In the genomic region with DNA sequence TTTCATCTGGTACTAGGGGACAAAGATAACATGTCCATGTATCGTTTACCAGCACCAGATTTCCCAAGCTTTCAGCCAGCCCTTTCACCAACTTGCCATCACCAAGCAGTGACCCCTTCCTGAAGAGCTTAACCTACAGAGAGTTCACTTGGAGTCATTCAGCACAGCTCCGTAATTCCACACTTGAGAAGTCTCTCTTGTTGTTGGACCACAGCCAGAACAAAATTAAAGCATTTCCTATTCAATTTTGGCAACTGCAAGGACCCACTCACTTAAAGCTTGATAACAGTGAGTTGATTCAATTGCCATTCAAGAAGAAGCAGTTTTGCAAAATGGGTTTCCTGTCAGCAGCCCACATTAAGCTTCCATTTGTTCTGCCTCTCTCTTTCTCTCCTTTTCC, we compare ENCODE assay signal across 23 cellular contexts.
DNase-seq lines count a peak whose midpoint lies in the region; ATAC-seq and TF ChIP-seq lines count a peak whose summit lies in the region.
"Had no signal": no experiment of that assay in that cellular context is flagged by ENCODE, and none has a peak within 500 bp of the region (broad histone marks: within the 10 kb centered on the region; RNA-seq: fewer than 3 reads in every experiment).

No MANE protein-coding gene starts in this region.

- H3K9me3 ChIP-seq in mucosa of descending colon: no peaks in the 10 kb centered on the region
- H3K9me3 ChIP-seq: suprapubic skin, vagina had no signal

- H3K4me3 ChIP-seq in fibroblast of pulmonary artery (replicated peaks; ENCODE audit: low read depth, low read length): no peak overlapping the region
- H3K4me3 ChIP-seq in mucosa of descending colon: no peak overlapping the region
- H3K4me3 ChIP-seq: GM12878, GM23248, skin epidermis, suprapubic skin, vagina had no signal

- H3K4me1 ChIP-seq in mucosa of descending colon (ENCODE audit: low read depth): no peaks in the 10 kb centered on the region
- H3K4me1 ChIP-seq: suprapubic skin, vagina had no signal

- H3K36me3 ChIP-seq in mucosa of descending colon (ENCODE audit: low read depth): no peaks in the 10 kb centered on the region
- H3K36me3 ChIP-seq: suprapubic skin, vagina had no signal

- no peak for TF ChIP-seq CTCF in fibroblast of pulmonary artery (IDR thresholded peaks at IDR 0.05; ENCODE audit: low read length, missing control alignments)
- TF ChIP-seq CTCF in mucosa of descending colon (IDR thresholded peaks at IDR 0.05): no peak

- ATAC-seq in mucosa of descending colon (no peak), HG03039 (IDR thresholded peaks at IDR 0.05; ENCODE audit: unreplicated experiment) (no peak)
- ATAC-seq: CD8-positive, alpha-beta T cell; GM12878; left ventricle myocardium superior; stimulated activated memory B cell treated with anti-CD40 and anti-IgM and Interleukin-4, amounts not matched to agents 10 μg/mL and 1 μg/mL and 100 μg/mL, for 72 hours had no signal

- intact Hi-C loops in mucosa of descending colon (cut with DNase I, micrococcal nuclease): no loop called here

- DNase-seq in H4 (ENCODE audit: low spot score) (peak; percentile 36), NCI-H69 (lab: John Stamatoyannopoulos, UW) (peak; percentile 1), fibroblast of pulmonary artery (ENCODE audit: low read depth) (peak; percentile 74), renal cortical epithelial cell (ENCODE audit: low read depth) (peak; percentile 81), mucosa of descending colon (no peak)
- no peak for DNase-seq in stimulated activated CD8-positive, alpha-beta memory T cell treated with anti-CD3 and anti-CD28 coated beads, Interleukin-4, amount 100 ng/mL, for 48 hours
- DNase-seq: activated CD4-positive, alpha-beta T cell treated with anti-CD3 and anti-CD28 coated beads, Interleukin-2, amount 50 U/mL, for 4 hours; activated CD8-positive, alpha-beta memory T cell treated with anti-CD3 and anti-CD28 coated beads, Interleukin-2, amount 50 U/mL, for 48 hours; activated effector memory CD4-positive, alpha-beta T cell treated with Interleukin-2 at 50 U/mL for 16 hours; AML-193; CD8-positive, alpha-beta T cell; Karpas-422; left ventricle myocardium superior; NCI-H187 treated with DMSO at 0.1 percent for 48 hours; NCI-H510A treated with DMSO at 0.1 percent for 48 hours; stimulated activated CD4-positive, alpha-beta T cell treated with anti-CD3 and anti-CD28 coated beads, Interleukin-2, amount 100 ng/mL, for 24 hours had no signal

Comparison
In these comparisons a context has a peak if more than half of its experiments do, and no peak if none do; other contexts are left out.
1. DNase-seq: peak in H4 (single experiment), NCI-H69 (single experiment), fibroblast of pulmonary artery (single experiment) and renal cortical epithelial cell (single experiment); none in mucosa of descending colon (0 of 3) and stimulated activated CD8-positive, alpha-beta memory T cell treated with anti-CD3 and anti-CD28 coated beads, Interleukin-4, amount 100 ng/mL, for 48 hours (single experiment).